12 cellular contexts compared by ENCODE assay signal in genomic region chr1:148481136-148481535, GRCh38. TPM values are rescaled to one million over a fixed set of nuclear protein-coding genes. Genes with fewer than 3 reads are reported as not detected.
DNase-seq lines count a peak whose midpoint lies in the region; ATAC-seq and TF ChIP-seq lines count a peak whose summit lies in the region.
"Not testable (repeated sequence)": the region's sequence is repeated elsewhere in the genome, so short reads cannot be mapped to it uniquely, and the experiment has no call there.
"Had no signal": no experiment of that assay in that cellular context is flagged by ENCODE, and none has a peak within 500 bp of the region (broad histone marks: within the 10 kb centered on the region; RNA-seq: fewer than 3 reads in every experiment).

No MANE protein-coding gene starts in this region.

- not testable (repeated sequence) for H3K4me3 ChIP-seq in CD8-positive, alpha-beta memory T cell (ENCODE audit: low read length)

- H3K27me3 Mint-ChIP-seq in CD8-positive, alpha-beta memory T cell; activated CD8-positive, alpha-beta T cell treated with anti-CD3 and anti-CD28 coated beads for 36 hours; activated T-cell treated with anti-CD3 and anti-CD28 coated beads, Interleukin-2, amount 50 U/mL, for 72 hours (ENCODE audit: low read depth); effector memory CD8-positive, alpha-beta T cell; stimulated activated naive CD8-positive, alpha-beta T cell treated with anti-CD3 and anti-CD28 coated beads, Interleukin-15, Interleukin-2, amounts not matched to agents 100 ng/mL and 50 ng/mL, for 24 hours: not testable (repeated sequence)

- not testable (repeated sequence) for H3K9me3 ChIP-seq in CD8-positive, alpha-beta memory T cell (ENCODE audit: low read length)

- peak overlapping the region in 6 of 7 donors; percentile 15 to 78 (median 40) for H3K4me3 Mint-ChIP-seq in CD8-positive, alpha-beta memory T cell
- H3K4me3 Mint-ChIP-seq in activated CD8-positive, alpha-beta T cell treated with anti-CD3 and anti-CD28 coated beads for 36 hours: peak overlapping the region; percentile 17
- H3K4me3 Mint-ChIP-seq in activated T-cell treated with anti-CD3 and anti-CD28 coated beads, Interleukin-2, amount 50 U/mL, for 72 hours: peak overlapping the region in 1 of 2 donors; percentile 62
- H3K4me3 Mint-ChIP-seq in effector memory CD8-positive, alpha-beta T cell: peak overlapping the region; percentile 34 to 40
- peak overlapping the region; percentile 43 for H3K4me3 Mint-ChIP-seq in stimulated activated naive CD8-positive, alpha-beta T cell treated with anti-CD3 and anti-CD28 coated beads, Interleukin-15, Interleukin-2, amounts not matched to agents 100 ng/mL and 50 ng/mL, for 24 hours

- not testable (repeated sequence) for ATAC-seq in activated CD8-positive, alpha-beta T cell treated with anti-CD3 and anti-CD28 coated beads for 36 hours; activated T-cell treated with anti-CD3 and anti-CD28 coated beads, Interleukin-2, amount 50 U/mL, for 72 hours (replicated peaks in 1 of 2); effector memory CD8-positive, alpha-beta T cell (replicated peaks)

- H3K36me3 ChIP-seq in CD8-positive, alpha-beta memory T cell (ENCODE audit: insufficient read depth, low read length): not testable (repeated sequence)

- H3K4me1 ChIP-seq in CD8-positive, alpha-beta memory T cell (ENCODE audit: insufficient read depth, low read length): not testable (repeated sequence)

- CTCF ChIA-PET in CD8-positive, alpha-beta memory T cell (lab: Charles Lee); activated CD8-positive, alpha-beta T cell treated with anti-CD3 and anti-CD28 coated beads for 36 hours (lab: Charles Lee): not testable (repeated sequence)

- not testable (repeated sequence) for H3K27ac ChIP-seq in CD8-positive, alpha-beta memory T cell (ENCODE audit: low read depth, low read length)

- not testable (repeated sequence) for H3K36me3 Mint-ChIP-seq in CD8-positive, alpha-beta memory T cell; activated CD8-positive, alpha-beta T cell treated with anti-CD3 and anti-CD28 coated beads for 36 hours (ENCODE audit: low read depth); activated T-cell treated with anti-CD3 and anti-CD28 coated beads, Interleukin-2, amount 50 U/mL, for 72 hours (ENCODE audit: insufficient read depth in 2 of 2); effector memory CD8-positive, alpha-beta T cell (ENCODE audit: insufficient read depth); stimulated activated naive CD8-positive, alpha-beta T cell treated with anti-CD3 and anti-CD28 coated beads, Interleukin-15, Interleukin-2, amounts not matched to agents 100 ng/mL and 50 ng/mL, for 24 hours (ENCODE audit: low read depth)

- intact Hi-C loops in activated CD8-positive, alpha-beta T cell treated with anti-CD3 and anti-CD28 coated beads for 36 hours (cut with micrococcal nuclease): not testable (repeated sequence)

- H3K27ac Mint-ChIP-seq in CD8-positive, alpha-beta memory T cell: peak overlapping the region in 2 of 8 donors; percentile 63 to 85
- not testable (repeated sequence) for H3K27ac Mint-ChIP-seq in activated CD8-positive, alpha-beta T cell treated with anti-CD3 and anti-CD28 coated beads for 36 hours; activated T-cell treated with anti-CD3 and anti-CD28 coated beads, Interleukin-2, amount 50 U/mL, for 72 hours; effector memory CD8-positive, alpha-beta T cell; stimulated activated naive CD8-positive, alpha-beta T cell treated with anti-CD3 and anti-CD28 coated beads, Interleukin-15, Interleukin-2, amounts not matched to agents 100 ng/mL and 50 ng/mL, for 24 hours

- not testable (repeated sequence) for TF ChIP-seq CTCF in activated CD8-positive, alpha-beta T cell treated with anti-CD3 and anti-CD28 coated beads for 36 hours (IDR thresholded peaks at IDR 0.05)

- H3K27me3 ChIP-seq in CD8-positive, alpha-beta memory T cell (ENCODE audit: insufficient read depth, low read length, poor library complexity, severe bottlenecking): not testable (repeated sequence)

- H3K9me3 Mint-ChIP-seq in CD8-positive, alpha-beta memory T cell; activated CD8-positive, alpha-beta T cell treated with anti-CD3 and anti-CD28 coated beads for 36 hours; activated T-cell treated with anti-CD3 and anti-CD28 coated beads, Interleukin-2, amount 50 U/mL, for 72 hours; effector memory CD8-positive, alpha-beta T cell; stimulated activated naive CD8-positive, alpha-beta T cell treated with anti-CD3 and anti-CD28 coated beads, Interleukin-15, Interleukin-2, amounts not matched to agents 100 ng/mL and 50 ng/mL, for 24 hours: not testable (repeated sequence)

- DNase-seq in CD8-positive, alpha-beta memory T cell: peak; percentile 1 to 74 (median 51)
- peak; percentile 0 for DNase-seq in T-helper 9 cell
- peak; percentile 34 for DNase-seq in activated CD8-positive, alpha-beta T cell treated with anti-CD3 and anti-CD28 coated beads for 36 hours
- DNase-seq in activated T-cell treated with anti-CD3 and anti-CD28 coated beads, Interleukin-2, amount 50 U/mL, for 72 hours: peak; percentile 17 to 24
- DNase-seq in activated naive CD4-positive, alpha-beta T cell treated with Interleukin-2 at 50 U/mL for 16 hours: peak; percentile 5
- DNase-seq in effector memory CD8-positive, alpha-beta T cell: peak; percentile 30 to 46 (median 43)
- DNase-seq in stimulated activated CD8-positive, alpha-beta memory T cell treated with anti-CD3 and anti-CD28 coated beads, Interleukin-12 subunit alpha, Interleukin-12 subunit beta, amount 100 ng/mL, for 1 hour (ENCODE audit: low read depth): peak; percentile 6

- POLR2A ChIA-PET in CD8-positive, alpha-beta memory T cell (lab: Charles Lee); activated CD8-positive, alpha-beta T cell treated with anti-CD3 and anti-CD28 coated beads for 36 hours (lab: Charles Lee): not testable (repeated sequence)

- not testable (repeated sequence) for H3K4me1 Mint-ChIP-seq in CD8-positive, alpha-beta memory T cell; activated CD8-positive, alpha-beta T cell treated with anti-CD3 and anti-CD28 coated beads for 36 hours (ENCODE audit: low read depth); activated T-cell treated with anti-CD3 and anti-CD28 coated beads, Interleukin-2, amount 50 U/mL, for 72 hours (ENCODE audit: low read depth); effector memory CD8-positive, alpha-beta T cell (ENCODE audit: low read depth in 2 of 2); stimulated activated naive CD8-positive, alpha-beta T cell treated with anti-CD3 and anti-CD28 coated beads, Interleukin-15, Interleukin-2, amounts not matched to agents 100 ng/mL and 50 ng/mL, for 24 hours (ENCODE audit: low read depth)

RNA-seq across cellular contexts. Expression of gene PPIAL4G, which starts 2.0 kb away (rescaled TPM):
- total RNA-seq in CD8-positive, alpha-beta memory T cell: under 1 TPM; 0.44 TPM
- polyA plus RNA-seq in CD8-positive, alpha-beta memory T cell: not detected
- under 1 TPM in 1 of 2 experiments, not detected in 1; 0.07 TPM for total RNA-seq in activated CD8-positive, alpha-beta T cell treated with anti-CD3 and anti-CD28 coated beads for 36 hours
- total RNA-seq in activated T-cell treated with anti-CD3 and anti-CD28 coated beads, Interleukin-2, amount 50 U/mL, for 72 hours: under 1 TPM; 0.14 to 0.42 TPM
- total RNA-seq: Daoy, H9, M059J, OCI-LY7 had no signal

Comparison
In these comparisons a context has a peak if more than half of its experiments do, and no peak if none do; other contexts are left out.
1. DNase-seq: peak in every context shown above with its lines; median percentile 51 in CD8-positive, alpha-beta memory T cell; 43 in effector memory CD8-positive, alpha-beta T cell; 34 in activated CD8-positive, alpha-beta T cell treated with anti-CD3 and anti-CD28 coated beads for 36 hours; 20 in activated T-cell treated with anti-CD3 and anti-CD28 coated beads, Interleukin-2, amount 50 U/mL, for 72 hours; 6 in stimulated activated CD8-positive, alpha-beta memory T cell treated with anti-CD3 and anti-CD28 coated beads, Interleukin-12 subunit alpha, Interleukin-12 subunit beta, amount 100 ng/mL, for 1 hour; 5 in activated naive CD4-positive, alpha-beta T cell treated with Interleukin-2 at 50 U/mL for 16 hours; 0 in T-helper 9 cell.